Comparison of ENCODE assay signal across 10 cellular contexts in the genomic region with DNA sequence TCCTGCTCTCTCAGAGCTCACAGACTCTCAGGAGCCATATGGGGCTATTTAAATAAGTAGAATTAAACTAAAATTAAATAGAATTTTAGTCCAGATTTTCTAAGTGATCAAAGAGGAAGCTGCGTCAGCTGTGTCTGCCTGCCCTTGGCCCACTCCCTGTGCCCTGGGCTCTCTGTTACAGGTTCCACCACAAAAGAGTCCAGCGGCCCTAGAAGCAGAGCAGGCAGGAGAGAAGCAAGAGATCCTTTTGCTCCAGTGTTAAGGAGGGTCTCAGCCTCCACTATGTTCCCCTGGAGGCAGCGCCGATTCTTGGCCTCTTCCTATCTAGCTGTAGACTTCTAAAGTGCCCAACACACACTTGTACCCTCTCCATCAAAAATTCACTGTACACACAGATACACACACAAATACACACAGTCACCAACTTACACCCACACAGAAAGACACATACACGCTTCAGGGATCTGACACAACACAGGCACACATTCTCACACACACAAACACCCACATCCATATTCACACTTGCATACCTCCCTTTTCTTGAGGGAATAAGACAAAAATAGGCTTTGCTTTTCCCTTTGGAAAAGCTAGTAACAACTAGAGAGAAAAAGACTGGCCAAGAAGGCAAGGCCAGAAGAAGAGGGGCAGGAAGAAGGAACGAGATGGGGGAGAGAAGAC. TPM values are rescaled to one million over a fixed set of nuclear protein-coding genes. Genes with fewer than 3 reads are reported as not detected.
DNase-seq lines count a peak whose midpoint lies in the region; ATAC-seq and TF ChIP-seq lines count a peak whose summit lies in the region.
"Had no signal": no experiment of that assay in that cellular context is flagged by ENCODE, and none has a peak within 500 bp of the region (broad histone marks: within the 10 kb centered on the region; RNA-seq: fewer than 3 reads in every experiment).

No MANE protein-coding gene starts in this region.

- POLR2A ChIA-PET in CD4-positive, alpha-beta memory T cell (lab: Charles Lee; ENCODE audit: partially characterized antibody) = interaction anchor here (0.6 to 2.5 kb wide), 19 partner anchors 7 to 685 kb away, joined by 3 to 16 read pairs (median 4); partner anchors contain the start of genes CCDC69, G3BP1 and GM2A

- peak overlapping the region; percentile 67 for H3K4me2 ChIP-seq in OCI-LY1 (ENCODE audit: low read length)
- no peak overlapping the region for H3K4me2 ChIP-seq in parathyroid adenoma (ENCODE audit: low read length)

- no peak for DNase-seq in CD4-positive, alpha-beta memory T cell
- DNase-seq in coronary artery (ENCODE audit: low spot score) (no peak), WERI-Rb-1 (no peak), mesenteric fat pad (ENCODE audit: low spot score) (no peak), dedifferentiated amniotic fluid mesenchymal stem cell (ENCODE audit: extremely low spot score) (no peak)
- DNase-seq: NCI-H774, occipital lobe had no signal

- ATAC-seq in HG02885 (IDR thresholded peaks at IDR 0.05; ENCODE audit: poor library complexity, unreplicated experiment) = no peak

- H3K9me3 ChIP-seq in CD4-positive, alpha-beta memory T cell (ENCODE audit: control insufficient read depth in 1 of 2, low read length in 2 of 2) = no peaks in the 10 kb centered on the region
- H3K9me3 ChIP-seq in OCI-LY1 (ENCODE audit: low read length) (no peaks in the 10 kb centered on the region), parathyroid adenoma (ENCODE audit: control insufficient read depth, low read length) (no peaks in the 10 kb centered on the region), WERI-Rb-1 (ENCODE audit: severe bottlenecking) (no peaks in the 10 kb centered on the region)

- no peaks in the 10 kb centered on the region for H3K27me3 Mint-ChIP-seq in CD4-positive, alpha-beta memory T cell

- intact Hi-C loops in CD4-positive, alpha-beta memory T cell (cut with micrococcal nuclease) = no loop called here

- H3K4me3 ChIP-seq in CD4-positive, alpha-beta memory T cell (ENCODE audit: low read length in 2 of 2) = peak overlapping the region; percentile 20 to 48
- H3K4me3 ChIP-seq in OCI-LY1 (ENCODE audit: low read depth, low read length, poor library complexity, severe bottlenecking) (peak overlapping the region; percentile 61), coronary artery (no peak overlapping the region), parathyroid adenoma (ENCODE audit: low read depth, low read length) (no peak overlapping the region), WERI-Rb-1 (ENCODE audit: low read depth, low read length) (no peak overlapping the region)

- no peaks in the 10 kb centered on the region for H3K36me3 ChIP-seq in CD4-positive, alpha-beta memory T cell (ENCODE audit: insufficient read depth, low read length)
- H3K36me3 ChIP-seq in OCI-LY1 (ENCODE audit: insufficient read depth, low read length) (no peaks in the 10 kb centered on the region), parathyroid adenoma (ENCODE audit: control insufficient read depth, insufficient read depth, low read length) (no peaks in the 10 kb centered on the region), WERI-Rb-1 (no peaks in the 10 kb centered on the region)

- H3F3A ChIP-seq in OCI-LY1 (ENCODE audit: insufficient read depth, low read length) = no peaks in the 10 kb centered on the region

- peak overlapping the region; percentile 99 for H3K27ac ChIP-seq in CD4-positive, alpha-beta memory T cell (ENCODE audit: low read depth, low read length)
- peak overlapping the region; percentile 54 for H3K27ac ChIP-seq in OCI-LY1 (ENCODE audit: low read depth, low read length, poor library complexity, severe bottlenecking)
- H3K27ac ChIP-seq in coronary artery = peak overlapping the region; percentile 48 to 64
- H3K27ac ChIP-seq in parathyroid adenoma = peak overlapping the region; percentile 55
- H3K27ac ChIP-seq in WERI-Rb-1 = no peak overlapping the region

- CTCF ChIA-PET in CD4-positive, alpha-beta memory T cell (lab: Charles Lee; ENCODE audit: partially characterized antibody) = interaction anchor here (1.3 to 7.0 kb wide), 5 partner anchors 9 to 79 kb away, joined by 3 to 63 read pairs (median 4); no protein-coding TSS in a partner anchor

- H3K4me3 Mint-ChIP-seq in CD4-positive, alpha-beta memory T cell = peak overlapping the region; percentile 65 to 83 (median 76)

- H3K9ac ChIP-seq in OCI-LY1 (ENCODE audit: low read length) (peak overlapping the region; percentile 71; the same call in 1 of the 2 replicates), parathyroid adenoma (no peak overlapping the region)

- H3K9me3 Mint-ChIP-seq in CD4-positive, alpha-beta memory T cell = peaks cover 0 to 3% (median 0%) of the 10 kb centered on the region in 8 donors

- no peaks in the 10 kb centered on the region for H3K27me3 ChIP-seq in CD4-positive, alpha-beta memory T cell (ENCODE audit: insufficient read depth, low read length)
- no peaks in the 10 kb centered on the region for H3K27me3 ChIP-seq in OCI-LY1 (ENCODE audit: insufficient read depth, low read length)
- H3K27me3 ChIP-seq in parathyroid adenoma (ENCODE audit: control insufficient read depth, insufficient read depth, low read length) = no peaks in the 10 kb centered on the region
- H3K27me3 ChIP-seq in WERI-Rb-1 (ENCODE audit: insufficient read depth, low read depth, severe bottlenecking) = no peaks in the 10 kb centered on the region

- H2AFZ ChIP-seq in OCI-LY1 (ENCODE audit: low read length) = no peak overlapping the region
- H2AFZ ChIP-seq in parathyroid adenoma = no peak overlapping the region

- H3K4me1 Mint-ChIP-seq in CD4-positive, alpha-beta memory T cell = peaks cover 42 to 68% (median 54%) of the 10 kb centered on the region in 4 donors

- peaks cover 65% of the 10 kb centered on the region for H3K4me1 ChIP-seq in CD4-positive, alpha-beta memory T cell (ENCODE audit: insufficient read depth, low read length)
- peaks cover 55% of the 10 kb centered on the region for H3K4me1 ChIP-seq in OCI-LY1 (ENCODE audit: insufficient read depth, low read length, severe bottlenecking)
- peaks cover 26% of the 10 kb centered on the region for H3K4me1 ChIP-seq in parathyroid adenoma

- TF ChIP-seq CTCF in OCI-LY1 (IDR thresholded peaks at IDR 0.05; ENCODE audit: low read length) (no peak), coronary artery (IDR thresholded peaks at IDR 0.05) (no peak), parathyroid adenoma (IDR thresholded peaks at IDR 0.05) (no peak), WERI-Rb-1 (IDR thresholded peaks at IDR 0.05; ENCODE audit: low read depth, low read length) (no peak)

- H3K36me3 Mint-ChIP-seq in CD4-positive, alpha-beta memory T cell = peaks cover 0 to 2% of the 10 kb centered on the region in 2 donors

- H3K9me2 ChIP-seq in OCI-LY1 (ENCODE audit: low read depth, low read length) = no peaks in the 10 kb centered on the region

- H3K79me2 ChIP-seq in OCI-LY1 (ENCODE audit: insufficient read depth, low read length) (no peaks in the 10 kb centered on the region), parathyroid adenoma (peaks cover 12% of the 10 kb centered on the region)

- no peaks in the 10 kb centered on the region for H4K20me1 ChIP-seq in OCI-LY1 (ENCODE audit: insufficient read depth, low read length)

- H3K27ac Mint-ChIP-seq in CD4-positive, alpha-beta memory T cell = peak overlapping the region; percentile 76 to 96 (median 90)

RNA-seq across cellular contexts. Expression of gene TNIP1, which starts 5.5 kb away (rescaled TPM):
- 100 to 1,000 TPM; 227 to 233 TPM for total RNA-seq in CD4-positive, alpha-beta memory T cell
- 10 to 100 TPM; 31.5 to 70.2 TPM for polyA plus RNA-seq in CD4-positive, alpha-beta memory T cell
- total RNA-seq in mesenteric fat pad = 285 TPM

Comparison
In these comparisons a context has a peak if more than half of its experiments do, and no peak if none do; other contexts are left out.
1. H3K4me3 ChIP-seq: peak in CD4-positive, alpha-beta memory T cell (2 of 2) and OCI-LY1 (single experiment); none in coronary artery (single experiment), parathyroid adenoma (single experiment) and WERI-Rb-1 (single experiment).